ENCODE assay signal across 8 cellular contexts in the genomic region with DNA sequence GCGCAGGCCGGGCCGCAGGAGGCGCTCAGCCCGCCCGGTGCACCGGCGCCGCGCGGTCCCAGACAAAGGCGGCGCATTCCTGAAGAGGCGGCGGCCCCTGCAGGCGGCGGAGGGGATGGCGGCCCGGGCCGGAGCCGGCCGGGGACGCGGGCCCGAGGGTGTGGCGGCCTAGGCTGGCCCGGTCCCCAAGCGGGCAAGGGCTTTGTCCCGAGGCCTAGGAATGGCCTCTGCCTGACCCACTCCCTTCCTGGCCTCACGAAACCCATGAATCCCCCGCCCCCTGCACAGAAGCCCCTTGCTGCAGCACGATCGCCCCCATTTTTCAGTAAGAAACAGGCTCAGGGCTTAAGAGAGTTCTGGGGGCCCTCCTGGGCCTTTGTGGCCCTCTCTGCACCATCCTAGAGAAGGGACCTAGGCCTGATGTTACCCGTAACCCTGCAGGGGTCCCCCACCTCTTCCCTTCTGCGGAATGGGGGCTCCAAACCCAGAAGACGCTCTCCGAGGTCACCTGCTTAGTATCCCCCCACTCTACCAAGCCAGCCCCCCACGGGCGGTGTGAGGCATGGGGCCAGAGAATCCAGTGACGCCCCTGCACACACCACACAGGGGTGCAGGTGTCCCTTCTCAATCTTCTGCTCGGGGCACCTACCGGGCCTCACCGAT. TPM values are rescaled to one million over a fixed set of nuclear protein-coding genes. Genes with fewer than 3 reads are reported as not detected.
A peak's percentile ranks its signal among the peaks of the same experiment; 100 is the strongest.
DNase-seq lines count a peak whose midpoint lies in the region; ATAC-seq lines count a peak whose summit lies in the region.

No MANE protein-coding gene starts in this region.

- H3K4me1 Mint-ChIP-seq in T-helper 1 cell treated with Interleukin-12 subunit alpha and Interleukin-12 subunit beta and Interleukin-4 antibody, amounts not matched to agents 30 μg/mL and 1 μg/mL, for 36 hours (ENCODE audit: low read depth), result peaks cover 2% of the 10 kb centered on the region

- H3K9me3 Mint-ChIP-seq in T-helper 1 cell treated with Interleukin-12 subunit alpha and Interleukin-12 subunit beta and Interleukin-4 antibody, amounts not matched to agents 30 μg/mL and 1 μg/mL, for 36 hours, result no peaks in the 10 kb centered on the region

- H3K9me3 ChIP-seq in iPS-18c (ENCODE audit: control insufficient read depth, insufficient read depth, low read length), result no peaks in the 10 kb centered on the region

- peak; percentile 61 for DNase-seq in ELR (ENCODE audit: low read depth)
- DNase-seq in HT1080 (ENCODE audit: low read depth), result peak; percentile 17
- peak; percentile 80 for DNase-seq in astrocyte of the hippocampus (ENCODE audit: low read depth, low spot score)
- peak; percentile 53 for DNase-seq in stimulated activated CD4-positive, alpha-beta T cell treated with anti-CD3 and anti-CD28 coated beads, Interleukin-12 subunit alpha, Interleukin-12 subunit beta, amount 100 ng/mL, for 4 hours

- H3K27ac Mint-ChIP-seq in T-helper 1 cell treated with Interleukin-12 subunit alpha and Interleukin-12 subunit beta and Interleukin-4 antibody, amounts not matched to agents 30 μg/mL and 1 μg/mL, for 36 hours, result no peak overlapping the region

- H3K4me3 Mint-ChIP-seq in T-helper 1 cell treated with Interleukin-12 subunit alpha and Interleukin-12 subunit beta and Interleukin-4 antibody, amounts not matched to agents 30 μg/mL and 1 μg/mL, for 36 hours, result peak overlapping the region; percentile 66

- peak overlapping the region; percentile 43; the same call in 1 of the 2 replicates for H3K4me3 ChIP-seq in iPS-18c (ENCODE audit: insufficient read depth, low read depth, low read length)

- ATAC-seq in GM21515 (IDR thresholded peaks at IDR 0.05; ENCODE audit: unreplicated experiment) (no peak), GM18498 (IDR thresholded peaks at IDR 0.05; ENCODE audit: unreplicated experiment) (no peak)

- no peaks in the 10 kb centered on the region for H3K36me3 Mint-ChIP-seq in T-helper 1 cell treated with Interleukin-12 subunit alpha and Interleukin-12 subunit beta and Interleukin-4 antibody, amounts not matched to agents 30 μg/mL and 1 μg/mL, for 36 hours (ENCODE audit: low read depth)

- H3K27me3 Mint-ChIP-seq in T-helper 1 cell treated with Interleukin-12 subunit alpha and Interleukin-12 subunit beta and Interleukin-4 antibody, amounts not matched to agents 30 μg/mL and 1 μg/mL, for 36 hours (ENCODE audit: low read depth), result peaks cover 7% of the 10 kb centered on the region

RNA-seq across cellular contexts. Expression of a gene that starts 0.4 kb away (rescaled TPM):
- total RNA-seq in HT1080 (2014; rRNA removed; shearing (Covaris generic)), result 2.7 and 4.9 TPM in 2 replicates
- polyA plus RNA-seq in HT1080 (2015; cell fraction: cytosol; rRNA removed), result 2.3 and 3.1 TPM in 2 replicates
- 1.0 and 1.5 TPM in 2 replicates for polyA plus RNA-seq in HT1080 (2015; cell fraction: nucleus; rRNA removed)

RNA-seq across cellular contexts. Expression of a gene that starts 51.4 kb away (rescaled TPM):
- 56.4 and 66.5 TPM in 2 replicates for total RNA-seq in HT1080 (2014; rRNA removed; shearing (Covaris generic))
- 28.2 and 33.4 TPM in 2 replicates for polyA plus RNA-seq in HT1080 (2015; cell fraction: cytosol; rRNA removed)
- polyA plus RNA-seq in HT1080 (2015; cell fraction: nucleus; rRNA removed), result 9.9 and 11.4 TPM in 2 replicates

Comparison
In these comparisons a context has a peak if more than half of its experiments do, and no peak if none do; other contexts are left out.
1. DNase-seq: peak in every context shown above with its lines; median percentile 80 in astrocyte of the hippocampus; 61 in ELR; 53 in stimulated activated CD4-positive, alpha-beta T cell treated with anti-CD3 and anti-CD28 coated beads, Interleukin-12 subunit alpha, Interleukin-12 subunit beta, amount 100 ng/mL, for 4 hours; 17 in HT1080.